ENCODE assay signal across 11 cellular contexts in the genomic region with DNA sequence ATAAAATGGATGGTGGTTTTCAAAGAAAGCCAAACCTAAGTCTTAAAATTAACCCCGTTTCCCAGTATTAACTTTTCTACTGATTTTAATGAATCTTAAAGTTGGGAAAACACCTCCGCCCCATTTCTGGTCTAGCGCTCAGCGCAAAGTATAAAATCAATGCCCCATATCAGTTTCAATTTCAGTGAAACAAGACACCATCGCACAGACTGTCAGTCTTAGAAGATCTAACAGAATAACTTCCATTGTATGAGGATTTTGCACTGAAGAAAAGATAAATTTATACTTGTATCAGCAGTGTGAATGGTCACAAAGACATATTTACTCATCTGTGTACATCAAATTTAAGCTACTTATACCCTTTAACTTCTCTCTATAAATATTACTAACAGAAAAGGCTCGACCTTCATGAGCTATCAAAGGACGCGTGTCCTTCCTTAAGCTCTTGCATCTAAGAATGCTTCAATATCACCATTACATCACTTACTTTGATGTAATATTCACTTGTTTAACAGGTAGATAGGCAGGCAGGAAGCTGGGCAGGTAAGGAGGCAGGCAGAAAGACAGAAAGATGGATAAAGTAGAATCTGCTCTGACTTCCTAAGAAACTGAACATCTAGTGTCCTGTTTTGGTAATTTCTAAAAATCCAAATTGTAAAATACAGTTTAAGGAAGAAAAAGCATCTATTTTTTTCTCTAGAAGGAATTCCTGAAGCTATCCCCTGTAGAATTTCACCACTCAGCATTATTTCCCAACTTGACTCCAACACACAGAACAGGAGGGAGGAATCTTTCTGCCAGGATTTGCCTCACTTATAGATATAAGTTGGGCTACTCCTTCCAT.
DNase-seq lines count a peak whose midpoint lies in the region; ATAC-seq and TF ChIP-seq lines count a peak whose summit lies in the region.
"Had no signal": no experiment of that assay in that cellular context is flagged by ENCODE, and none has a peak within 500 bp of the region (broad histone marks: within the 10 kb centered on the region; RNA-seq: fewer than 3 reads in every experiment).

No MANE protein-coding gene starts in this region.

- H3K27ac Mint-ChIP-seq in memory B cell (peak overlapping the region; percentile 70), type B pancreatic cell (peak overlapping the region; percentile 39)

- DNase-seq in DMS79 treated with DMSO at 0.1 percent for 48 hours (lab: John Stamatoyannopoulos, UW) (peak; percentile 33), DMS79 (lab: John Stamatoyannopoulos, UW) (no peak), brain microvascular endothelial cell (no peak), memory B cell (ENCODE audit: low spot score in 2 of 2) (no peak), type B pancreatic cell (ENCODE audit: extremely low spot score, unreplicated experiment) (no peak), SKM-1 (lab: John Stamatoyannopoulos, UW; ENCODE audit: unreplicated experiment) (no peak), activated T-cell treated with anti-CD3 and anti-CD28 coated beads for 4 hours (no peak)
- DNase-seq: activated T-cell treated with anti-CD3 and anti-CD28 coated beads, Interleukin-2, amount 50 U/mL, for 4 hours; stimulated activated CD4-positive, alpha-beta T cell treated with anti-CD3 and anti-CD28 coated beads, Interleukin-2, amount 100 ng/mL, for 48 hours had no signal

- peak overlapping the region; percentile 32 for H3K27ac ChIP-seq in brain microvascular endothelial cell
- H3K27ac ChIP-seq: 22Rv1 had no signal

- H3K36me3 Mint-ChIP-seq in memory B cell (peaks cover 1% of the 10 kb centered on the region), type B pancreatic cell (no peaks in the 10 kb centered on the region)

- H3K4me3 Mint-ChIP-seq in memory B cell: peak overlapping the region; percentile 63
- H3K4me3 Mint-ChIP-seq in type B pancreatic cell: peak overlapping the region; percentile 65
- H3K4me3 Mint-ChIP-seq: activated T-cell treated with anti-CD3 and anti-CD28 coated beads, Interleukin-2, amount 50 U/mL, for 4 hours had no signal

- TF ChIP-seq CTCF in brain microvascular endothelial cell (IDR thresholded peaks at IDR 0.05; ENCODE audit: low read depth, low read length, missing control alignments) (no peak), type B pancreatic cell (conservative IDR thresholded peaks at IDR 0.05) (no peak)

- H3K4me1 Mint-ChIP-seq in memory B cell (peaks cover 5% of the 10 kb centered on the region), type B pancreatic cell (ENCODE audit: unreplicated experiment) (peaks cover 58% of the 10 kb centered on the region)

- no peaks in the 10 kb centered on the region for H3K36me3 ChIP-seq in brain microvascular endothelial cell (replicated peaks)

- in situ Hi-C loops in brain microvascular endothelial cell (cut with HindIII; ENCODE audit: low pct_ligation_motif_present, low sequenced_read_pairs): no loop called here

- H3K9me3 Mint-ChIP-seq in memory B cell (no peaks in the 10 kb centered on the region), type B pancreatic cell (no peaks in the 10 kb centered on the region)
- H3K9me3 Mint-ChIP-seq: activated T-cell treated with anti-CD3 and anti-CD28 coated beads, Interleukin-2, amount 50 U/mL, for 4 hours had no signal

- no peaks in the 10 kb centered on the region for H3K27me3 Mint-ChIP-seq in memory B cell
- no peaks in the 10 kb centered on the region for H3K27me3 Mint-ChIP-seq in type B pancreatic cell

- no peaks in the 10 kb centered on the region for H3K27me3 ChIP-seq in brain microvascular endothelial cell (replicated peaks)

- ATAC-seq in memory B cell (ENCODE audit: low read depth) (peak; percentile 79), HG03565 (IDR thresholded peaks at IDR 0.05; ENCODE audit: unreplicated experiment) (no peak)
- ATAC-seq: activated T-cell treated with anti-CD3 and anti-CD28 coated beads, Interleukin-2, amount 50 U/mL, for 4 hours had no signal

- no peak overlapping the region for H3K4me3 ChIP-seq in brain microvascular endothelial cell (ENCODE audit: low read depth, low read length)
